Comparison of ENCODE assay signal across 1 cellular context in genomic region chr7:32891800-32892520, GRCh38.
TF ChIP-seq lines count a peak whose summit lies in the region.

No MANE protein-coding gene starts in this region.

TF ChIP-seq in K562, 482 proteins besides CTCF, POLR2A, EP300 and RAD21 (continued from another document and continues in another):
- TF ChIP-seq ZNF740 (CRISPR knock-in tag; IDR thresholded peaks at IDR 0.05) (no peak), ZNF740 (tag; IDR thresholded peaks at IDR 0.05) (0 out of 4 replicates have a peak, but pooled peaks of 1 of the 2 experiments have one; percentile 29), ZNF583 (CRISPR knock-in tag; IDR thresholded peaks at IDR 0.05) (peak; percentile 28; the same call in 1 of the 2 replicates), FOSL1 (tag; conservative IDR thresholded peaks at IDR 0.05) (peak; percentile 3), ZNF77 (CRISPR knock-in tag; IDR thresholded peaks at IDR 0.05) (no peak), MAFF (IDR thresholded peaks at IDR 0.05; ENCODE audit: low read length) (no peak), RHOXF2B (CRISPR knock-in tag; conservative IDR thresholded peaks at IDR 0.05) (no peak), KAT2B (IDR thresholded peaks at IDR 0.05; ENCODE audit: low read depth, low read length) (no peak), RUNX1 (IDR thresholded peaks at IDR 0.05; ENCODE audit: low read depth) (no peak), CREB3 (tag; conservative IDR thresholded peaks at IDR 0.05; ENCODE audit: low read depth) (no peak), HDAC1 (IDR thresholded peaks at IDR 0.05) (peak in 1 of 2 experiments; percentile 45; a peak in 1 of 4 replicates), CTCFL (IDR thresholded peaks at IDR 0.05; ENCODE audit: borderline replicate concordance, insufficient read depth, low read depth, low read length, poor library complexity, severe bottlenecking) (no peak), BRD9 (IDR thresholded peaks at IDR 0.05; ENCODE audit: low read depth, partially characterized antibody) (peak; percentile 64), ZFP30 (CRISPR knock-in tag; IDR thresholded peaks at IDR 0.05; ENCODE audit: borderline replicate concordance) (no peak), ZNF644 (tag; IDR thresholded peaks at IDR 0.05; ENCODE audit: low read depth) (peak; percentile 69; the same call in 1 of the 2 replicates), ZBTB17 (CRISPR knock-in tag; IDR thresholded peaks at IDR 0.05) (no peak), ZBTB11 (CRISPR knock-in tag; IDR thresholded peaks at IDR 0.05) (peak in 2 of 3 experiments; percentile 9 to 43; a peak in 1 of 6 replicates), VEZF1 (CRISPR knock-in tag; IDR thresholded peaks at IDR 0.05) (peak; percentile 98), ZNF518B (CRISPR knock-in tag; IDR thresholded peaks at IDR 0.05) (no peak), ASH1L (IDR thresholded peaks at IDR 0.05; ENCODE audit: borderline replicate concordance, low read depth, partially characterized antibody) (no peak), MYC (IDR thresholded peaks at IDR 0.05; ENCODE audit: low read depth, low read length) (peak; percentile 75), MYC (CRISPR knock-in tag; IDR thresholded peaks at IDR 0.05; ENCODE audit: borderline replicate concordance, low read depth) (0 out of 2 replicates have a peak, but pooled peaks have one; percentile 48), ZKSCAN1 (IDR thresholded peaks at IDR 0.05; ENCODE audit: low read depth, low read length) (no peak; the same call in 1 of the 2 replicates), MNT (conservative IDR thresholded peaks at IDR 0.05) (peak in 1 of 2 experiments; percentile 64; a peak in 2 of 4 replicates), ESRRA (IDR thresholded peaks at IDR 0.05; ENCODE audit: borderline replicate concordance, low read depth) (peak; percentile 89), KDM1A (IDR thresholded peaks at IDR 0.05) (no peak), KAT8 (IDR thresholded peaks at IDR 0.05; ENCODE audit: low read depth) (no peak), NUFIP1 (IDR thresholded peaks at IDR 0.05; ENCODE audit: partially characterized antibody) (no peak), NR0B1 (IDR thresholded peaks at IDR 0.05; ENCODE audit: partially characterized antibody) (no peak), ATF3 (IDR thresholded peaks at IDR 0.05) (no peak), ATF3 (CRISPR knock-in tag; conservative IDR thresholded peaks at IDR 0.05) (no peak), ZNF445 (CRISPR knock-in tag; IDR thresholded peaks at IDR 0.05; ENCODE audit: low read depth) (no peak), KLF1 (tag; IDR thresholded peaks at IDR 0.05) (0 out of 2 replicates have a peak, but pooled peaks have one; percentile 52), DEAF1 (CRISPR knock-in tag; IDR thresholded peaks at IDR 0.05) (no peak), STAT6 (CRISPR knock-in tag; IDR thresholded peaks at IDR 0.05) (no peak), LEF1 (IDR thresholded peaks at IDR 0.05) (peak; percentile 27; the same call in 1 of the 2 replicates), HMGN3 (IDR thresholded peaks at IDR 0.05; ENCODE audit: borderline replicate concordance, extremely low read depth, insufficient read length, low read depth, low read length) (no peak)
